In genomic region chr7:49791089-49791741, GRCh38 we compare ENCODE assay signal across 8 cellular contexts. TPM values are rescaled to one million over a fixed set of nuclear protein-coding genes. Genes with fewer than 3 reads are reported as not detected.
A peak's percentile ranks its signal among the peaks of the same experiment; 100 is the strongest.
DNase-seq lines count a peak whose midpoint lies in the region; ATAC-seq and TF ChIP-seq lines count a peak whose summit lies in the region.

No MANE protein-coding gene starts in this region.

- ATAC-seq in GM19324 (IDR thresholded peaks at IDR 0.05; ENCODE audit: low FRiP score, unreplicated experiment) (peak; percentile 61), HG03342 (IDR thresholded peaks at IDR 0.05; ENCODE audit: unreplicated experiment) (peak; percentile 80)

- H4K20me1 ChIP-seq in SK-N-SH (ENCODE audit: insufficient read depth), result no peaks in the 10 kb centered on the region

- no peaks in the 10 kb centered on the region for H3K9me3 ChIP-seq in SK-N-SH

- H2AFZ ChIP-seq in SK-N-SH (ENCODE audit: low read depth), result no peak overlapping the region

- H3K9ac ChIP-seq in SK-N-SH, result no peak overlapping the region

- peak; percentile 49 for TF ChIP-seq RAD21 in SK-N-SH (IDR thresholded peaks at IDR 0.05; ENCODE audit: low read length)

- WGBS in SK-N-SH (ENCODE audit: low lambda C conversion rate), result 5% methylated on average over 7 of the region's 7 CpGs

- TF ChIP-seq CTCF in SK-N-SH (IDR thresholded peaks at IDR 0.05), result peak; percentile 39

- H3K4me2 ChIP-seq in SK-N-SH, result no peak overlapping the region

- POLR2A ChIA-PET in SK-N-SH (lab: Yijun Ruan, JAX), result no interaction called here

- no peaks in the 10 kb centered on the region for H3K9me2 ChIP-seq in SK-N-SH

- CTCF ChIA-PET in SK-N-SH (lab: Yijun Ruan, JAX), result interaction anchor here (0.5 to 1.8 kb wide), 5 partner anchors 11 to 1549 kb away, joined by 3 to 5 read pairs (median 3); partner anchors contain the start of gene VWC2

- no peak for TF ChIP-seq EP300 in SK-N-SH (IDR thresholded peaks at IDR 0.05; ENCODE audit: borderline replicate concordance in 1 of 2, low read depth in 1 of 2, low read length in 1 of 2)

- no peaks in the 10 kb centered on the region for H3F3A ChIP-seq in SK-N-SH (replicated peaks; ENCODE audit: insufficient read depth)

- no peaks in the 10 kb centered on the region for H3K4me1 ChIP-seq in SK-N-SH (ENCODE audit: control insufficient read depth in 1 of 2, insufficient read depth in 2 of 2, low read depth in 1 of 2, low read length in 1 of 2)

- no peak overlapping the region for H3K27ac ChIP-seq in SK-N-SH (ENCODE audit: low read depth in 2 of 2, low read length in 1 of 2)

- no peak overlapping the region for H3K4me3 ChIP-seq in SK-N-SH (ENCODE audit: low read depth in 2 of 2, low read length in 1 of 2)

- H3K36me3 ChIP-seq in SK-N-SH (replicated peaks in 1 of 2; ENCODE audit: control insufficient read depth in 1 of 2, insufficient read depth in 2 of 2, low read length in 1 of 2), result no peaks in the 10 kb centered on the region

- peaks cover 19% of the 10 kb centered on the region; the same call in 1 of the 2 replicates for H3K27me3 ChIP-seq in SK-N-SH (ENCODE audit: insufficient read depth)

- no peaks in the 10 kb centered on the region for H3K79me2 ChIP-seq in SK-N-SH (ENCODE audit: insufficient read depth)

- peak; percentile 68 for DNase-seq in DMS153 (lab: John Stamatoyannopoulos, UW)
- DNase-seq in SK-N-SH, result peak; percentile 39
- peak; percentile 77 for DNase-seq in left kidney (ENCODE audit: low read depth, low spot score)
- DNase-seq in NCI-H128 (lab: John Stamatoyannopoulos, UW; ENCODE audit: unreplicated experiment), result no peak
- DNase-seq in GDM1 (lab: John Stamatoyannopoulos, UW), result no peak
- DNase-seq in activated CD4-positive, CD25-positive, alpha-beta regulatory T cell (lab: John Stamatoyannopoulos, UW), result no peak

TF ChIP-seq in SK-N-SH, 30 proteins besides CTCF, POLR2A, EP300 and RAD21:
- TF ChIP-seq NFIC (IDR thresholded peaks at IDR 0.05; ENCODE audit: borderline replicate concordance) (no peak), SMC3 (IDR thresholded peaks at IDR 0.05; ENCODE audit: low read depth, low read length) (peak; percentile 21; the same call in 1 of the 2 replicates)

RNA-seq across cellular contexts. Expression of gene VWC2, which starts 17.8 kb away (rescaled TPM):
- polyA plus RNA-seq in SK-N-SH (2012; rRNA removed), result not detected in 2 replicates
- under 0.01 TPM in 1 of 2 replicates, not detected in the other for polyA plus RNA-seq in SK-N-SH (2012; cell fraction: cytosol; rRNA removed)
- polyA plus RNA-seq in SK-N-SH (2012; cell fraction: nucleus; rRNA removed), result not detected in 2 replicates

Comparison
In these comparisons a context has a peak if more than half of its experiments do, and no peak if none do; other contexts are left out.
1. DNase-seq: peak in DMS153 (single experiment), SK-N-SH (single experiment) and left kidney (single experiment); none in NCI-H128 (single experiment), GDM1 (single experiment) and activated CD4-positive, CD25-positive, alpha-beta regulatory T cell (0 of 4).